Comparison of ENCODE assay signal across 10 cellular contexts in the genomic region with DNA sequence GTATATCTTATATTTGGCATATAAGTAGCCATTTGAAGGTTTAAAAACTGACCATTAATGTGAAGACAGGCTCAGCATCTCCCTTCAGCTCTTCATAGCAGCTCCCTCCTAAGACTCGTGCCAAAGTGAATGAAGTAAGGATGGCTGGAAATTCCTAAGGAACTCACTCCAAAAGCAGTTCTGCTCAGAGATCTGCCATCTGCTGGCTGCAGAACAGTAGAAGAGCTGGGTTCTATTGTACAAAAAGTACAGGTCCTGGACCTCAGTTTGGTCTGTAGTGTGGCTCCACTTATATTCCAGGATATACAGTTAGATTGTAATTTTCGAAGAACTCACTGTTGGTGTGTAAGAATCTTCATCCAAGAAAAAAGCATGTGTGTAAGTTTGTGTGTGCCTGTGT.
A peak's percentile ranks its signal among the peaks of the same experiment; 100 is the strongest.
DNase-seq lines count a peak whose midpoint lies in the region; ATAC-seq and TF ChIP-seq lines count a peak whose summit lies in the region.
"Had no signal": no experiment of that assay in that cellular context is flagged by ENCODE, and none has a peak within 500 bp of the region (broad histone marks: within the 10 kb centered on the region; RNA-seq: fewer than 3 reads in every experiment).

No MANE protein-coding gene starts in this region.

- intact Hi-C loops in Right ventricle myocardium inferior (cut with DNase I), result no loop called here
- intact Hi-C loops in Right ventricle myocardium superior (cut with DNase I), result no loop called here

- no peak for DNase-seq in Right ventricle myocardium inferior (ENCODE audit: missing footprints)
- DNase-seq in Right ventricle myocardium superior, result no peak
- no peak for DNase-seq in chondrocyte (ENCODE audit: low spot score)
- DNase-seq in islet precursor cell, result peak; percentile 35
- no peak for DNase-seq in activated naive CD4-positive, alpha-beta T cell (lab: John Stamatoyannopoulos, UW)
- DNase-seq in activated CD4-positive, alpha-beta T cell treated with anti-CD3 and anti-CD28 coated beads for 4 hours, result no peak
- DNase-seq in NCI-H146 (lab: John Stamatoyannopoulos, UW), result no peak
- DNase-seq: activated CD4-positive, alpha-beta T cell treated with anti-CD3 and anti-CD28 coated beads, Interleukin-2, amount 50 U/mL, for 48 hours had no signal

- H3K9me3 Mint-ChIP-seq in chondrocyte (ENCODE audit: low read depth), result no peaks in the 10 kb centered on the region

- no peaks in the 10 kb centered on the region for H3K27me3 Mint-ChIP-seq in chondrocyte (ENCODE audit: low read depth)
- H3K27me3 Mint-ChIP-seq: progenitor cell of endocrine pancreas had no signal

- ATAC-seq in Right ventricle myocardium inferior, result peak; percentile 37
- ATAC-seq in Right ventricle myocardium superior (ENCODE audit: poor library complexity), result no peak
- no peak for ATAC-seq in HG02938 (IDR thresholded peaks at IDR 0.05; ENCODE audit: unreplicated experiment)

- TF ChIP-seq CTCF in chondrocyte (IDR thresholded peaks at IDR 0.05), result peak; percentile 70

- H3K36me3 Mint-ChIP-seq in chondrocyte (ENCODE audit: low read depth), result peaks cover 44% of the 10 kb centered on the region

- no peak overlapping the region for H3K4me3 Mint-ChIP-seq in chondrocyte (ENCODE audit: unreplicated experiment)

- H3K27ac Mint-ChIP-seq in chondrocyte (ENCODE audit: unreplicated experiment), result no peak overlapping the region
- H3K27ac Mint-ChIP-seq: progenitor cell of endocrine pancreas had no signal

- no peaks in the 10 kb centered on the region for H3K4me1 Mint-ChIP-seq in chondrocyte (ENCODE audit: low read depth)
